23 cellular contexts compared by ENCODE assay signal in genomic region chr1:180940445-180940844, GRCh38. TPM values are rescaled to one million over a fixed set of nuclear protein-coding genes. Genes with fewer than 3 reads are reported as not detected.
DNase-seq lines count a peak whose midpoint lies in the region; ATAC-seq, FAIRE-seq and TF ChIP-seq lines count a peak whose summit lies in the region.
"Had no signal": no experiment of that assay in that cellular context is flagged by ENCODE, and none has a peak within 500 bp of the region (broad histone marks: within the 10 kb centered on the region; RNA-seq: fewer than 3 reads in every experiment).

No MANE protein-coding gene starts in this region.

- H3K4me3 ChIP-seq in HEK293 (ENCODE audit: low read depth, low read length) (no peak overlapping the region), K562 (no peak overlapping the region)
- H3K4me3 ChIP-seq: A549, GM12878 had no signal

- H3K27ac Mint-ChIP-seq in activated naive CD4-positive, alpha-beta T cell treated with anti-CD3 and anti-CD28 coated beads, Interleukin-2, amount 50 U/mL, for 24 hours: peak overlapping the region; percentile 30
- no peak overlapping the region for H3K27ac Mint-ChIP-seq in activated naive CD4-positive, alpha-beta T cell treated with anti-CD3 and anti-CD28 coated beads, Interleukin-2, amount 50 U/mL, for 72 hours
- H3K27ac Mint-ChIP-seq: B cell; CD8-positive, alpha-beta memory T cell had no signal

- peaks cover 3 to 4% of the 10 kb centered on the region in 2 experiments; a peak in 1 of 5 replicates for H3K27me3 ChIP-seq in K562 (ENCODE audit: control insufficient read depth in 2 of 2, insufficient read depth in 2 of 2, low read length in 2 of 2)

- no peak overlapping the region for H3K4me3 Mint-ChIP-seq in activated naive CD4-positive, alpha-beta T cell treated with anti-CD3 and anti-CD28 coated beads, Interleukin-2, amount 50 U/mL, for 24 hours
- H3K4me3 Mint-ChIP-seq: B cell; CD4-positive, alpha-beta memory T cell; CD4-positive, CD25-positive, alpha-beta regulatory T cell; CD8-positive, alpha-beta memory T cell had no signal

- H3K4me1 Mint-ChIP-seq in activated naive CD4-positive, alpha-beta T cell treated with anti-CD3 and anti-CD28 coated beads, Interleukin-2, amount 50 U/mL, for 24 hours: no peaks in the 10 kb centered on the region
- H3K4me1 Mint-ChIP-seq: CD4-positive, CD25-positive, alpha-beta regulatory T cell; CD8-positive, alpha-beta memory T cell had no signal

- no peaks in the 10 kb centered on the region for H4K20me1 ChIP-seq in K562 (replicated peaks; ENCODE audit: control insufficient read depth, insufficient read depth, low read length)

- no peak overlapping the region for H3K27ac ChIP-seq in HEK293 (ENCODE audit: extremely low read depth, low read depth, low read length)
- no peak overlapping the region for H3K27ac ChIP-seq in K562 (ENCODE audit: extremely low read depth, low read depth, low read length)
- no peak overlapping the region for H3K27ac ChIP-seq in RWPE1
- H3K27ac ChIP-seq: 22Rv1, A549, C4-2B had no signal

- no peaks in the 10 kb centered on the region for H3K9me3 ChIP-seq in HEK293 (ENCODE audit: control insufficient read depth, insufficient read depth, low read depth, low read length)
- H3K9me3 ChIP-seq in K562 (replicated peaks; ENCODE audit: control insufficient read depth, insufficient read depth, low read depth, low read length): no peaks in the 10 kb centered on the region

- H3K36me3 ChIP-seq in HEK293 (ENCODE audit: control insufficient read depth in 2 of 2, insufficient read depth in 1 of 2, low read length in 2 of 2) (no peaks in the 10 kb centered on the region), K562 (ENCODE audit: control insufficient read depth, insufficient read depth, low read length) (no peaks in the 10 kb centered on the region)

- ATAC-seq in activated naive CD4-positive, alpha-beta T cell treated with anti-CD3 and anti-CD28 coated beads, Interleukin-2, amount 50 U/mL, for 72 hours: no peak
- ATAC-seq in K562: no peak
- ATAC-seq: A549, GM12878 had no signal

- H3K79me2 ChIP-seq in K562 (ENCODE audit: control insufficient read depth, insufficient read depth, low read length): no peaks in the 10 kb centered on the region

- in situ Hi-C loops in K562 (cut with MboI): no loop called here

- no peaks in the 10 kb centered on the region for H3K9me3 Mint-ChIP-seq in activated naive CD4-positive, alpha-beta T cell treated with anti-CD3 and anti-CD28 coated beads, Interleukin-2, amount 50 U/mL, for 24 hours
- H3K9me3 Mint-ChIP-seq in activated naive CD4-positive, alpha-beta T cell treated with anti-CD3 and anti-CD28 coated beads, Interleukin-2, amount 50 U/mL, for 72 hours: no peaks in the 10 kb centered on the region
- H3K9me3 Mint-ChIP-seq: CD4-positive, alpha-beta memory T cell; CD8-positive, alpha-beta memory T cell had no signal

- H3K4me1 ChIP-seq in HEK293 (ENCODE audit: control insufficient read depth, insufficient read depth, low read length): no peaks in the 10 kb centered on the region
- peaks cover 3 to 36% of the 10 kb centered on the region in 2 experiments; a peak in 3 of 5 replicates for H3K4me1 ChIP-seq in K562 (replicated peaks in 1 of 2; ENCODE audit: control insufficient read depth in 2 of 2, insufficient read depth in 2 of 2, low read length in 2 of 2)
- H3K4me1 ChIP-seq: A549 had no signal

- no peak overlapping the region for H3K9ac ChIP-seq in K562 (ENCODE audit: insufficient read depth in 1 of 2, low read depth in 2 of 2, low read length in 2 of 2)

- no peak for TF ChIP-seq EP300 in K562 (IDR thresholded peaks at IDR 0.05; ENCODE audit: low read length)

- H3K9me1 ChIP-seq in K562 (ENCODE audit: control insufficient read depth, insufficient read depth, low read length): no peaks in the 10 kb centered on the region

- no peak for TF ChIP-seq RAD21 in K562 (CRISPR knock-in tag; conservative IDR thresholded peaks at IDR 0.05 in 1 of 2, IDR thresholded peaks at IDR 0.05 in 1 of 2)

- H2AFZ ChIP-seq in K562 (ENCODE audit: low read depth, low read length): no peak overlapping the region

- CTCF ChIA-PET in HEK293 (lab: Yijun Ruan, JAX): interaction anchor here (0.7 to 1.4 kb wide), 2 partner anchors 59 to 202 kb away, joined by 3 read pairs; no protein-coding TSS in a partner anchor
- CTCF ChIA-PET in K562 (lab: Yijun Ruan, JAX; ENCODE audit: low intra/inter-chr PET ratio): no interaction called here
- CTCF ChIA-PET in RWPE1 (lab: Yijun Ruan, JAX): interaction anchor here (0.7 kb wide), 1 partner anchor 17 kb away, joined by 3 read pairs; no protein-coding TSS in a partner anchor

- POLR2A ChIA-PET in HEK293 (lab: Yijun Ruan, JAX) (interaction anchor here (0.7 kb wide), 1 partner anchor 135 kb away, joined by 3 read pairs; no protein-coding TSS in a partner anchor), K562 (lab: Yijun Ruan, JAX) (interaction anchor here (0.5 kb wide), 1 partner anchor 75 kb away, joined by 3 read pairs; no protein-coding TSS in a partner anchor), RWPE1 (lab: Yijun Ruan, JAX; ENCODE audit: low non-redundant PET) (interaction anchor here (0.6 kb wide), 1 partner anchor 103 kb away, joined by 5 read pairs; no protein-coding TSS in a partner anchor)

- FAIRE-seq in K562 (lab: Jason Lieb, UNC): no peak
- FAIRE-seq: A549, GM12878, GM12892, GM18507 had no signal

- WGBS in K562 (ENCODE audit: insufficient coverage, low coverage, missing lambda C conversion rate): 43% methylated on average over 5 of the region's 5 CpGs

- TF ChIP-seq CTCF in HEK293 (tag by site-specific recombination; IDR thresholded peaks at IDR 0.05) (no peak), K562 (IDR thresholded peaks at IDR 0.05 in 2 of 3, conservative IDR thresholded peaks at IDR 0.05 in 1 of 3; ENCODE audit: insufficient read depth in 2 of 3, low read depth in 1 of 3, low read length in 3 of 3) (no peak), RWPE1 (conservative IDR thresholded peaks at IDR 0.05; ENCODE audit: low read depth) (no peak)

- BruUV-seq in K562 (replicated peaks; lab: Mats Ljungman, UMichigan): no TSS peak

- H3K27me3 Mint-ChIP-seq in activated naive CD4-positive, alpha-beta T cell treated with anti-CD3 and anti-CD28 coated beads, Interleukin-2, amount 50 U/mL, for 24 hours: no peaks in the 10 kb centered on the region
- H3K27me3 Mint-ChIP-seq: B cell had no signal

- peaks cover 1% of the 10 kb centered on the region for H3K36me3 Mint-ChIP-seq in activated naive CD4-positive, alpha-beta T cell treated with anti-CD3 and anti-CD28 coated beads, Interleukin-2, amount 50 U/mL, for 24 hours
- no peaks in the 10 kb centered on the region for H3K36me3 Mint-ChIP-seq in activated naive CD4-positive, alpha-beta T cell treated with anti-CD3 and anti-CD28 coated beads, Interleukin-2, amount 50 U/mL, for 72 hours
- H3K36me3 Mint-ChIP-seq: CD4-positive, alpha-beta memory T cell had no signal

- no peak for TF ChIP-seq POLR2A in K562 (conservative IDR thresholded peaks at IDR 0.05)

- no peak overlapping the region for H3K4me2 ChIP-seq in K562 (ENCODE audit: insufficient read depth, low read length)
- H3K4me2 ChIP-seq: A549 had no signal

- DNase-seq in activated naive CD4-positive, alpha-beta T cell treated with anti-CD3 and anti-CD28 coated beads, Interleukin-2, amount 50 U/mL, for 72 hours (ENCODE audit: low spot score in 2 of 2): no peak
- DNase-seq in K562 (ENCODE audit: extremely low read depth in 1 of 4, low spot score in 3 of 4): no peak
- DNase-seq in NCI-H1694 (lab: John Stamatoyannopoulos, UW): no peak
- no peak for DNase-seq in NCI-H1694 treated with DMSO at 0.1 percent for 48 hours (lab: John Stamatoyannopoulos, UW)
- no peak for DNase-seq in RWPE1 (ENCODE audit: low spot score)
- DNase-seq: AML-193; CD4-positive, alpha-beta memory T cell; CD4-positive, CD25-positive, alpha-beta regulatory T cell; CD8-positive, alpha-beta memory T cell; COR-L47; DMS153; DMS53; EL; GDM1 had no signal

- intact Hi-C loops in K562 (cut with micrococcal nuclease): no loop called here

TF ChIP-seq in HEK293, 187 proteins besides CTCF, POLR2A, EP300 and RAD21:
- TF ChIP-seq ZNF366 (tag by site-specific recombination; conservative IDR thresholded peaks at IDR 0.05) (peak; percentile 62), ZNF660 (tag by site-specific recombination; IDR thresholded peaks at IDR 0.05) (no peak)

RNA-seq across cellular contexts. Expression of gene KIAA1614, which starts 27.7 kb away (rescaled TPM):
- total RNA-seq in activated naive CD4-positive, alpha-beta T cell treated with anti-CD3 and anti-CD28 coated beads, Interleukin-2, amount 50 U/mL, for 72 hours: under 1 TPM; 0.05 to 0.31 TPM
- total RNA-seq in K562 (2011; cell fraction: chromatin; rRNA removed; ENCODE audit: low replicate concordance): 0.35 and 0.56 TPM in 2 replicates
- total RNA-seq in K562 (2011; cell fraction: nucleolus; rRNA removed): 0.17 and 0.39 TPM in 2 replicates
- 0.15 and 0.37 TPM in 2 replicates for total RNA-seq in K562 (2011; cell fraction: nucleoplasm; rRNA removed)
- total RNA-seq in K562 (2014; rRNA removed): 0.29 and 1.1 TPM in 2 replicates
- 0.03 and 0.04 TPM in 2 replicates for total RNA-seq in K562 (2014; rRNA removed; fragmentation: Illumina TruSeq; extraction: Trizol)
- 0.14 and 0.57 TPM in 2 replicates for total RNA-seq in K562 (2015; rRNA removed; fragmentation: Illumina TruSeq; extraction: Trizol)
- total RNA-seq in K562 (2021): 0.16 and 0.36 TPM in 2 replicates
- 0.01 and 0.11 TPM in 2 replicates for polyA plus RNA-seq in K562 (2011; rRNA removed)
- polyA plus RNA-seq in K562 (2011; cell fraction: cytosol; rRNA removed): 0.01 and 0.03 TPM in 2 replicates
- 0.13 and 0.20 TPM in 2 replicates for polyA plus RNA-seq in K562 (2011; cell fraction: nucleus; rRNA removed)
- 0.51 and 0.85 TPM in 2 replicates for polyA plus RNA-seq in K562 (2012)
- polyA plus RNA-seq in K562 (2014; fragmentation: Illumina TruSeq; extraction: Trizol): 0.07 and 0.15 TPM in 2 replicates
- polyA plus RNA-seq in K562 (2014; fragmentation: Nextera tagmentation; extraction: Ambion mirVana): under 1 TPM in 1 of 2 experiments, not detected in 1; 0.18 TPM
- polyA plus RNA-seq in K562 (2014; rRNA removed): 0.17 and 0.36 TPM in 2 replicates
- 0.04 and 0.06 TPM in 2 replicates for polyA minus RNA-seq in K562 (2011; rRNA and poly(A)+ RNA removed)
- polyA minus RNA-seq in K562 (2011; cell fraction: cytosol; rRNA and poly(A)+ RNA removed): not detected in 2 replicates
- 0.11 and 0.13 TPM in 2 replicates for polyA minus RNA-seq in K562 (2011; cell fraction: nucleus; rRNA and poly(A)+ RNA removed)
- polyA plus RNA-seq: CD4-positive, alpha-beta memory T cell had no signal
